Comparison of ENCODE assay signal across 9 cellular contexts in the genomic region with DNA sequence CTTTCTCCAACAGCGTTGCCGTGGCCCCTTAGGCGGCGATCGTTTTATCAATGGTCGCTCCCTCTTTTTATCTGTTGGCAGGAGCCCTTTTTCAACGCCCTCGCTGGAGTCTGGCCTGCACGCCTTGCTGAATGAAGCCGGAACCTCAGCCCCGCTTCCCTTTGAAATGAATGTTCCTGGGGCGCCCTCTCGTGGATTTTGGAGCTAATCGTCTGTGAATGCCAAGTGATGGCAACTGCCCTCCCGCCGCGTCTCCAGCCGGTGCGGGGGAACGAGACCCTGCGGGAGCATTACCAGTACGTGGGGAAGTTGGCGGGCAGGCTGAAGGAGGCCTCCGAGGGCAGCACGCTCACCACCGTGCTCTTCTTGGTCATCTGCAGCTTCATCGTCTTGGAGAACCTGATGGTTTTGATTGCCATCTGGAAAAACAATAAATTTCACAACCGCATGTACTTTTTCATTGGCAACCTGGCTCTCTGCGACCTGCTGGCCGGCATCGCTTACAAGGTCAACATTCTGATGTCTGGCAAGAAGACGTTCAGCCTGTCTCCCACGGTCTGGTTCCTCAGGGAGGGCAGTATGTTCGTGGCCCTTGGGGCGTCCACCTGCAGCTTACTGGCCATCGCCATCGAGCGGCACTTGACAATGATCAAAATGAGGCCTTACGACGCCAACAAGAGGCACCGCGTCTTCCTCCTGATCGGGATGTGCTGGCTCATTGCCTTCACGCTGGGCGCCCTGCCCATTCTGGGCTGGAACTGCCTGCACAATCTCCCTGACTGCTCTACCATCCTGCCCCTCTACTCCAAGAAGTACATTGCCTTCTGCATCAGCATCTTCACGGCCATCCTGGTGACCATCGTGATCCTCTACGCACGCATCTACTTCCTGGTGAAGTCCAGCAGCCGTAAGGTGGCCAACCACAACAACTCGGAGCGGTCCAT. TPM values are rescaled to one million over a fixed set of nuclear protein-coding genes. Genes with fewer than 3 reads are reported as not detected.
DNase-seq lines count a peak whose midpoint lies in the region; ATAC-seq, FAIRE-seq and TF ChIP-seq lines count a peak whose summit lies in the region.
"Had no signal": no experiment of that assay in that cellular context is flagged by ENCODE, and none has a peak within 500 bp of the region (broad histone marks: within the 10 kb centered on the region; RNA-seq: fewer than 3 reads in every experiment).

No MANE protein-coding gene starts in this region.

- H3K4me1 ChIP-seq in HEK293 (ENCODE audit: control insufficient read depth, insufficient read depth, low read length) (no peaks in the 10 kb centered on the region), keratinocyte (ENCODE audit: control insufficient read depth, extremely low read depth, insufficient read depth, low read length) (peaks cover 6% of the 10 kb centered on the region)

- H3K9me3 Mint-ChIP-seq in activated B cell treated with CpG ODN at 0.5 μM for 24 hours = no peaks in the 10 kb centered on the region

- dilution Hi-C loops in keratinocyte (cut with MboI; ENCODE audit: extremely low pct_ligation_motif_present, low sequenced_read_pairs) = no loop called here

- POLR2A ChIA-PET in HEK293 (lab: Yijun Ruan, JAX) (interaction anchor here (0.6 to 0.9 kb wide), 2 partner anchors 341 to 514 kb away, joined by 3 read pairs; no protein-coding TSS in a partner anchor), activated B cell treated with CpG ODN at 0.5 μM for 24 hours (lab: Charles Lee) (no interaction called here)

- no peaks in the 10 kb centered on the region for H3K79me2 ChIP-seq in keratinocyte (ENCODE audit: control insufficient read depth, insufficient read depth, low read length)

- H3K27ac ChIP-seq in HEK293 (ENCODE audit: extremely low read depth, low read depth, low read length) (no peak overlapping the region), caudate nucleus (ENCODE audit: low read depth, low read length) (no peak overlapping the region), keratinocyte (ENCODE audit: control insufficient read depth, insufficient read depth, low read length) (no peak overlapping the region)

- peak; percentile 45 for ATAC-seq in activated B cell treated with CpG ODN at 0.5 μM for 24 hours (ENCODE audit: low read depth)
- ATAC-seq in HG02588 (IDR thresholded peaks at IDR 0.05; ENCODE audit: unreplicated experiment) = no peak

- H3K27me3 Mint-ChIP-seq in activated B cell treated with CpG ODN at 0.5 μM for 24 hours = peaks cover 18% of the 10 kb centered on the region

- H3K9me1 ChIP-seq in keratinocyte (ENCODE audit: control insufficient read depth, extremely low read depth, insufficient read depth, low read length) = no peaks in the 10 kb centered on the region

- DNase-seq in Caki2 (ENCODE audit: low read depth) = peak; percentile 31
- DNase-seq in NCI-H2107 (lab: John Stamatoyannopoulos, UW) = peak; percentile 48
- DNase-seq in activated B cell treated with CpG ODN at 0.5 μM for 24 hours = peak; percentile 42
- peak in 60 of 61 donors; percentile 16 to 87 (median 65) for DNase-seq in caudate nucleus (lab: John Stamatoyannopoulos, UW)
- no peak for DNase-seq in keratinocyte (ENCODE audit: low read depth, low spot score)
- peak; percentile 60 to 75 (median 69) for DNase-seq in stimulated activated CD4-positive, alpha-beta T cell treated with anti-CD3 and anti-CD28 coated beads, Interleukin-1b, Interleukin-23, amount 100 ng/mL, for 24 hours (ENCODE audit: low read depth in 4 of 4, low spot score in 1 of 4)

- no peak overlapping the region for H3K4me3 Mint-ChIP-seq in activated B cell treated with CpG ODN at 0.5 μM for 24 hours
- H3K4me3 Mint-ChIP-seq: activated naive CD8-positive, alpha-beta T cell had no signal

- H3K36me3 ChIP-seq in HEK293 (ENCODE audit: control insufficient read depth in 2 of 2, insufficient read depth in 1 of 2, low read length in 2 of 2) (peaks cover 0 to 31% of the 10 kb centered on the region in 2 experiments; a peak in 1 of 3 replicates), keratinocyte (ENCODE audit: control insufficient read depth in 2 of 2, extremely low read depth in 1 of 2, insufficient read depth in 2 of 2, low read length in 2 of 2) (no peaks in the 10 kb centered on the region)

- peaks cover 5% of the 10 kb centered on the region for H3K4me1 Mint-ChIP-seq in activated B cell treated with CpG ODN at 0.5 μM for 24 hours

- H3K9ac ChIP-seq in keratinocyte (ENCODE audit: control insufficient read depth, extremely low read depth, insufficient read depth, low read length) = no peak overlapping the region

- FAIRE-seq in keratinocyte (lab: Jason Lieb, UNC) = peak; percentile 5

- peak overlapping the region; percentile 70 for H2AFZ ChIP-seq in keratinocyte (ENCODE audit: control insufficient read depth, low read length)

- no peak overlapping the region for H3K27ac Mint-ChIP-seq in activated B cell treated with CpG ODN at 0.5 μM for 24 hours
- H3K27ac Mint-ChIP-seq: activated naive CD8-positive, alpha-beta T cell had no signal

- H3K9me3 ChIP-seq in HEK293 (ENCODE audit: control insufficient read depth, insufficient read depth, low read depth, low read length) (no peaks in the 10 kb centered on the region), keratinocyte (ENCODE audit: control insufficient read depth, low read depth, low read length) (no peaks in the 10 kb centered on the region)

- in situ Hi-C loops in Caki2 (cut with HindIII; ENCODE audit: low pct_unique_long_range_greater_than_20kb, low sequenced_read_pairs) = no loop called here

- H3K4me3 ChIP-seq in HEK293 (ENCODE audit: low read depth, low read length) (no peak overlapping the region), keratinocyte (ENCODE audit: control insufficient read depth in 2 of 3, extremely low read depth in 1 of 3, insufficient read depth in 2 of 3, low read depth in 1 of 3, low read length in 3 of 3) (peak overlapping the region in 1 of 3 experiments; percentile 42)

- no peaks in the 10 kb centered on the region for H4K20me1 ChIP-seq in keratinocyte (ENCODE audit: control insufficient read depth, extremely low read depth, insufficient read depth, low read length)

- intact Hi-C loops in activated B cell treated with CpG ODN at 0.5 μM for 24 hours (cut with micrococcal nuclease) = loop anchor here (1.0 to 5.0 kb wide), 2 partner anchors 278 to 424 kb away; no protein-coding TSS in a partner anchor

- CTCF ChIA-PET in HEK293 (lab: Yijun Ruan, JAX) (interaction anchor here (0.6 to 1.6 kb wide), 15 partner anchors 8 to 464 kb away, joined by 3 to 8 read pairs (median 4); no protein-coding TSS in a partner anchor), activated B cell treated with CpG ODN at 0.5 μM for 24 hours (lab: Charles Lee) (interaction anchor here (0.8 to 1.8 kb wide), 7 partner anchors 8 to 422 kb away, joined by 3 to 14 read pairs (median 4); no protein-coding TSS in a partner anchor)

- peak overlapping the region; percentile 62 for H3K4me2 ChIP-seq in keratinocyte (ENCODE audit: control insufficient read depth, extremely low read depth, insufficient read depth, low read depth, low read length)

- H3K27me3 ChIP-seq in keratinocyte (ENCODE audit: control insufficient read depth, extremely low read depth, insufficient read depth, low read length) = no peaks in the 10 kb centered on the region

- no peaks in the 10 kb centered on the region for H3K36me3 Mint-ChIP-seq in activated B cell treated with CpG ODN at 0.5 μM for 24 hours (ENCODE audit: low read depth)
- H3K36me3 Mint-ChIP-seq: activated naive CD8-positive, alpha-beta T cell had no signal

- peak; percentile 74 for TF ChIP-seq CTCF in HEK293 (tag by site-specific recombination; IDR thresholded peaks at IDR 0.05)
- TF ChIP-seq CTCF in activated B cell treated with CpG ODN at 0.5 μM for 24 hours (IDR thresholded peaks at IDR 0.05) = peak; percentile 41
- peak; percentile 66 to 86 (median 82) for TF ChIP-seq CTCF in keratinocyte (optimal IDR thresholded peaks at IDR 0.05 in 1 of 3, IDR thresholded peaks at IDR 0.05 in 1 of 3, conservative IDR thresholded peaks at IDR 0.05 in 1 of 3; ENCODE audit: extremely low read depth in 1 of 3, insufficient read depth in 2 of 3, low read length in 3 of 3)

TF ChIP-seq in HEK293, 187 proteins besides CTCF, POLR2A, EP300 and RAD21 (continues in another document):
- no peak for TF ChIP-seq SP3 (tag by site-specific recombination; IDR thresholded peaks at IDR 0.05)
- TF ChIP-seq GLIS1 (tag by site-specific recombination; IDR thresholded peaks at IDR 0.05) = peak; percentile 80
- no peak for TF ChIP-seq ZNF366 (tag by site-specific recombination; conservative IDR thresholded peaks at IDR 0.05)
- TF ChIP-seq ZNF660 (tag by site-specific recombination; IDR thresholded peaks at IDR 0.05) = 0 out of 2 replicates have a peak, but pooled peaks have one; percentile 41
- TF ChIP-seq ZNF654 (tag by site-specific recombination; IDR thresholded peaks at IDR 0.05; ENCODE audit: low read depth) = peak; percentile 89
- peak; percentile 87 for TF ChIP-seq ZBTB8A (tag by site-specific recombination; IDR thresholded peaks at IDR 0.05)
- TF ChIP-seq ZSCAN30 (tag by site-specific recombination; IDR thresholded peaks at IDR 0.05) = 0 out of 2 replicates have a peak, but pooled peaks have one; percentile 28
- no peak for TF ChIP-seq ZNF23 (tag by site-specific recombination; IDR thresholded peaks at IDR 0.05; ENCODE audit: borderline replicate concordance)
- TF ChIP-seq EGR2 (tag by site-specific recombination; IDR thresholded peaks at IDR 0.05; ENCODE audit: low read depth) = 0 out of 2 replicates have a peak, but pooled peaks have one; percentile 16
- TF ChIP-seq ZBTB26 (tag by site-specific recombination; optimal IDR thresholded peaks at IDR 0.05) = no peak

RNA-seq across cellular contexts. Expression of gene S1PR3, which starts 10.0 kb away (rescaled TPM):
- 8.8 and 15.2 TPM in 2 replicates for total RNA-seq in Caki2 (2014; rRNA removed; shearing (Covaris generic); ENCODE audit: low replicate concordance)
- total RNA-seq in activated B cell treated with CpG ODN at 0.5 μM for 24 hours = 0.05 TPM in 1 of 2 replicates, not detected in the other
- 4.1 to 5.3 TPM (median 4.6 TPM) in 3 replicates for polyA plus RNA-seq in keratinocyte
- 0.24 TPM for polyA plus RNA-seq in keratinocyte (2011; ENCODE audit: low read depth)
- polyA plus RNA-seq in keratinocyte (2011; cell fraction: cytosol; rRNA removed) = 3.5 and 3.7 TPM in 2 replicates
- polyA plus RNA-seq in keratinocyte (2011; cell fraction: nucleus; rRNA removed) = 4.4 and 5.7 TPM in 2 replicates
- 0.72 and 5.2 TPM in 2 replicates for polyA plus RNA-seq in keratinocyte (2012; ENCODE audit: low replicate concordance)
- polyA minus RNA-seq in keratinocyte = 6.4 to 11.4 TPM (median 9.7 TPM) in 3 replicates
- 5.9 TPM for polyA minus RNA-seq in keratinocyte (2011; cell fraction: cytosol; rRNA and poly(A)+ RNA removed)
- 5.6 and 9.5 TPM in 2 replicates for polyA minus RNA-seq in keratinocyte (2011; cell fraction: nucleus; rRNA and poly(A)+ RNA removed)
